Comparison of ENCODE assay signal across 37 cellular contexts in genomic region chr5:11547140-11547539, GRCh38.
"Had no signal": no experiment of that assay in that cellular context is flagged by ENCODE, and none has a peak within 500 bp of the region (broad histone marks: within the 10 kb centered on the region; RNA-seq: fewer than 3 reads in every experiment).

No MANE protein-coding gene starts in this region.

- H3K9me3 Mint-ChIP-seq: activated CD4-positive, alpha-beta memory T cell treated with anti-CD3 and anti-CD28 coated beads for 36 hours; activated CD8-positive, alpha-beta T cell treated with anti-CD3 and anti-CD28 coated beads for 36 hours; activated naive CD4-positive, alpha-beta T cell treated with anti-CD3 and anti-CD28 coated beads, Interleukin-2, amount 10 ng/mL, durations not matched to agents 7 days and 5 days; activated naive CD4-positive, alpha-beta T cell treated with anti-CD3 and anti-CD28 coated beads, Interleukin-2, amount 50 U/mL, for 24 hours; activated naive CD8-positive, alpha-beta T cell treated with anti-CD3 and anti-CD28 coated beads, Interleukin-2, amount 10 ng/mL, durations not matched to agents 7 days and 5 days; activated naive CD8-positive, alpha-beta T cell treated with anti-CD3 and anti-CD28 coated beads, Interleukin-2, amount 50 U/mL, for 24 hours; activated T-cell treated with anti-CD3 and anti-CD28 coated beads, Interleukin-2, amount 50 U/mL, for 72 hours; activated T-helper 1 cell treated with anti-CD3 and anti-CD28 coated beads, Interleukin-12 subunit alpha, Interleukin-12 subunit beta, Interleukin-2, Interleukin-4 antibody, amounts not matched to agents 30 ng/mL and 10 ng/mL and 1 ng/mL, durations not matched to agents 14 hours and 24 hours and 36 hours; activated T-helper 17 cell treated with anti-CD3 and anti-CD28 coated beads, Interleukin-2, amount 50 U/mL, for 72 hours; T-helper 1 cell treated with Interleukin-12 subunit alpha and Interleukin-12 subunit beta and Interleukin-4 antibody, amounts not matched to agents 30 μg/mL and 1 μg/mL, for 36 hours; T-helper 2 cell treated with Interferon-gamma antibody and Interleukin-4, amounts not matched to agents 5 μg/mL and 100 μg/mL, for 36 hours had no signal

- H3K4me1 Mint-ChIP-seq: activated CD4-positive, alpha-beta T cell treated with anti-CD3 and anti-CD28 coated beads for 36 hours; activated naive CD4-positive, alpha-beta T cell treated with anti-CD3 and anti-CD28 coated beads, Interleukin-2, amount 10 ng/mL, durations not matched to agents 7 days and 5 days; activated naive CD4-positive, alpha-beta T cell treated with anti-CD3 and anti-CD28 coated beads, Interleukin-2, amount 50 U/mL, for 24 hours; activated naive CD8-positive, alpha-beta T cell treated with anti-CD3 and anti-CD28 coated beads, Interleukin-2, amount 10 ng/mL, durations not matched to agents 7 days and 5 days; activated naive CD8-positive, alpha-beta T cell treated with anti-CD3 and anti-CD28 coated beads, Interleukin-2, amount 50 U/mL, for 24 hours; activated T-helper 17 cell treated with anti-CD3 and anti-CD28 coated beads, Interleukin-2, amount 50 U/mL, for 72 hours; central memory CD8-positive, alpha-beta T cell had no signal

- H3K4me3 Mint-ChIP-seq: activated CD4-positive, alpha-beta memory T cell treated with anti-CD3 and anti-CD28 coated beads for 36 hours; activated CD4-positive, alpha-beta T cell treated with anti-CD3 and anti-CD28 coated beads for 36 hours; activated CD8-positive, alpha-beta T cell treated with anti-CD3 and anti-CD28 coated beads for 36 hours; activated naive CD4-positive, alpha-beta T cell treated with anti-CD3 and anti-CD28 coated beads, Interleukin-2, amount 10 ng/mL, durations not matched to agents 7 days and 5 days; activated naive CD4-positive, alpha-beta T cell treated with anti-CD3 and anti-CD28 coated beads, Interleukin-2, amount 50 U/mL, for 24 hours; activated naive CD8-positive, alpha-beta T cell; activated naive CD8-positive, alpha-beta T cell treated with anti-CD3 and anti-CD28 coated beads, Interleukin-2, amount 10 ng/mL, durations not matched to agents 7 days and 5 days; activated naive CD8-positive, alpha-beta T cell treated with anti-CD3 and anti-CD28 coated beads, Interleukin-2, amount 50 U/mL, for 24 hours; activated T-cell treated with anti-CD3 and anti-CD28 coated beads, Interleukin-2, amount 50 U/mL, for 4 hours; activated T-cell treated with anti-CD3 and anti-CD28 coated beads, Interleukin-2, amount 50 U/mL, for 72 hours; activated T-helper 1 cell treated with anti-CD3 and anti-CD28 coated beads, Interleukin-12 subunit alpha, Interleukin-12 subunit beta, Interleukin-2, Interleukin-4 antibody, amounts not matched to agents 30 ng/mL and 10 ng/mL and 1 ng/mL, durations not matched to agents 14 hours and 24 hours and 36 hours; activated T-helper 17 cell treated with anti-CD3 and anti-CD28 coated beads, Interleukin-2, amount 50 U/mL, for 72 hours; brain; central memory CD8-positive, alpha-beta T cell; T-helper 1 cell treated with Interleukin-12 subunit alpha and Interleukin-12 subunit beta and Interleukin-4 antibody, amounts not matched to agents 30 μg/mL and 1 μg/mL, for 36 hours; T-helper 2 cell treated with Interferon-gamma antibody and Interleukin-4, amounts not matched to agents 5 μg/mL and 100 μg/mL, for 36 hours had no signal

- H3K9me3 ChIP-seq: ascending aorta had no signal

- H3K4me3 ChIP-seq: ascending aorta, cardiac muscle cell had no signal

- H3K4me1 ChIP-seq: ascending aorta had no signal

- H3K27me3 Mint-ChIP-seq: activated CD4-positive, alpha-beta memory T cell treated with anti-CD3 and anti-CD28 coated beads for 36 hours; activated CD8-positive, alpha-beta T cell treated with anti-CD3 and anti-CD28 coated beads for 36 hours; activated naive CD4-positive, alpha-beta T cell treated with anti-CD3 and anti-CD28 coated beads, Interleukin-2, amount 10 ng/mL, durations not matched to agents 7 days and 5 days; activated naive CD4-positive, alpha-beta T cell treated with anti-CD3 and anti-CD28 coated beads, Interleukin-2, amount 50 U/mL, for 24 hours; activated naive CD8-positive, alpha-beta T cell; activated naive CD8-positive, alpha-beta T cell treated with anti-CD3 and anti-CD28 coated beads, Interleukin-2, amount 10 ng/mL, durations not matched to agents 7 days and 5 days; activated naive CD8-positive, alpha-beta T cell treated with anti-CD3 and anti-CD28 coated beads, Interleukin-2, amount 50 U/mL, for 24 hours; brain; central memory CD8-positive, alpha-beta T cell had no signal

- H3K36me3 Mint-ChIP-seq: activated CD4-positive, alpha-beta memory T cell treated with anti-CD3 and anti-CD28 coated beads for 36 hours; activated naive CD4-positive, alpha-beta T cell treated with anti-CD3 and anti-CD28 coated beads, Interleukin-2, amount 10 ng/mL, durations not matched to agents 7 days and 5 days; activated naive CD4-positive, alpha-beta T cell treated with anti-CD3 and anti-CD28 coated beads, Interleukin-2, amount 50 U/mL, for 24 hours; activated naive CD8-positive, alpha-beta T cell; activated naive CD8-positive, alpha-beta T cell treated with anti-CD3 and anti-CD28 coated beads, Interleukin-2, amount 10 ng/mL, durations not matched to agents 7 days and 5 days had no signal

- ATAC-seq: activated CD4-positive, alpha-beta T cell treated with anti-CD3 and anti-CD28 coated beads for 36 hours; activated CD4-positive, CD25-positive, alpha-beta regulatory T cell treated with anti-CD3 and anti-CD28 coated beads, Interleukin-2, amount 50 U/mL, for 24 hours; activated CD8-positive, alpha-beta T cell treated with anti-CD3 and anti-CD28 coated beads for 36 hours; activated naive CD8-positive, alpha-beta T cell treated with anti-CD3 and anti-CD28 coated beads, Interleukin-2, amount 50 U/mL, for 24 hours; activated T-cell treated with anti-CD3 and anti-CD28 coated beads, Interleukin-2, amount 50 U/mL, for 4 hours; activated T-cell treated with anti-CD3 and anti-CD28 coated beads, Interleukin-2, amount 50 U/mL, for 72 hours; activated T-helper 17 cell treated with anti-CD3 and anti-CD28 coated beads, Interleukin-2, amount 50 U/mL, for 72 hours had no signal

- H3K27ac ChIP-seq: ascending aorta, cardiac muscle cell, VCaP had no signal

- DNase-seq: activated CD4-positive, alpha-beta memory T cell treated with anti-CD3 and anti-CD28 coated beads for 36 hours; activated CD4-positive, alpha-beta T cell treated with anti-CD3 and anti-CD28 coated beads for 1 hour; activated CD4-positive, alpha-beta T cell treated with anti-CD3 and anti-CD28 coated beads for 36 hours; activated CD4-positive, alpha-beta T cell treated with anti-CD3 and anti-CD28 coated beads for 48 hours; activated CD4-positive, alpha-beta T cell treated with anti-CD3 and anti-CD28 coated beads, Interleukin-2, amount 50 U/mL, for 1 hour; activated CD4-positive, alpha-beta T cell treated with anti-CD3 and anti-CD28 coated beads, Interleukin-2, amount 50 U/mL, for 4 hours; activated CD4-positive, CD25-positive, alpha-beta regulatory T cell; activated CD8-positive, alpha-beta memory T cell treated with anti-CD3 and anti-CD28 coated beads, Interleukin-2, amount 50 U/mL, for 4 hours; activated CD8-positive, alpha-beta T cell treated with anti-CD3 and anti-CD28 coated beads for 36 hours; activated gamma-delta T cell; activated naive CD4-positive, alpha-beta T cell treated with anti-CD3 and anti-CD28 coated beads, Interleukin-2, amount 10 ng/mL, durations not matched to agents 7 days and 5 days; activated naive CD4-positive, alpha-beta T cell treated with Interleukin-2 at 50 U/mL for 16 hours; activated naive CD8-positive, alpha-beta T cell treated with anti-CD3 and anti-CD28 coated beads, Interleukin-2, amount 10 ng/mL, durations not matched to agents 7 days and 5 days; activated naive CD8-positive, alpha-beta T cell treated with anti-CD3 and anti-CD28 coated beads, Interleukin-2, amount 50 U/mL, for 24 hours; activated T-cell treated with anti-CD3 and anti-CD28 coated beads for 4 hours; activated T-cell treated with anti-CD3 and anti-CD28 coated beads, Interleukin-2, amount 50 U/mL, for 1 hour; activated T-cell treated with anti-CD3 and anti-CD28 coated beads, Interleukin-2, amount 50 U/mL, for 4 hours; activated T-cell treated with anti-CD3 and anti-CD28 coated beads, Interleukin-2, amount 50 U/mL, for 72 hours; amygdala; cerebellar nuclear complex; T-helper 1 cell; T-helper 2 cell; T-helper 9 cell had no signal

- FAIRE-seq: bronchial epithelial cell, TTC549 had no signal

- H3K27ac Mint-ChIP-seq: activated CD4-positive, alpha-beta memory T cell treated with anti-CD3 and anti-CD28 coated beads for 36 hours; activated CD4-positive, alpha-beta T cell treated with anti-CD3 and anti-CD28 coated beads for 36 hours; activated CD8-positive, alpha-beta T cell treated with anti-CD3 and anti-CD28 coated beads for 36 hours; activated naive CD4-positive, alpha-beta T cell treated with anti-CD3 and anti-CD28 coated beads, Interleukin-2, amount 10 ng/mL, durations not matched to agents 7 days and 5 days; activated naive CD4-positive, alpha-beta T cell treated with anti-CD3 and anti-CD28 coated beads, Interleukin-2, amount 50 U/mL, for 24 hours; activated naive CD8-positive, alpha-beta T cell; activated naive CD8-positive, alpha-beta T cell treated with anti-CD3 and anti-CD28 coated beads, Interleukin-2, amount 10 ng/mL, durations not matched to agents 7 days and 5 days; activated naive CD8-positive, alpha-beta T cell treated with anti-CD3 and anti-CD28 coated beads, Interleukin-2, amount 50 U/mL, for 24 hours; activated T-cell treated with anti-CD3 and anti-CD28 coated beads, Interleukin-2, amount 50 U/mL, for 72 hours; activated T-helper 1 cell treated with anti-CD3 and anti-CD28 coated beads, Interleukin-12 subunit alpha, Interleukin-12 subunit beta, Interleukin-2, Interleukin-4 antibody, amounts not matched to agents 30 ng/mL and 10 ng/mL and 1 ng/mL, durations not matched to agents 14 hours and 24 hours and 36 hours; activated T-helper 17 cell treated with anti-CD3 and anti-CD28 coated beads, Interleukin-2, amount 50 U/mL, for 72 hours; brain; T-helper 1 cell treated with Interleukin-12 subunit alpha and Interleukin-12 subunit beta and Interleukin-4 antibody, amounts not matched to agents 30 μg/mL and 1 μg/mL, for 36 hours; T-helper 2 cell treated with Interferon-gamma antibody and Interleukin-4, amounts not matched to agents 5 μg/mL and 100 μg/mL, for 36 hours had no signal
